23 cellular contexts compared by ENCODE assay signal in the genomic region with DNA sequence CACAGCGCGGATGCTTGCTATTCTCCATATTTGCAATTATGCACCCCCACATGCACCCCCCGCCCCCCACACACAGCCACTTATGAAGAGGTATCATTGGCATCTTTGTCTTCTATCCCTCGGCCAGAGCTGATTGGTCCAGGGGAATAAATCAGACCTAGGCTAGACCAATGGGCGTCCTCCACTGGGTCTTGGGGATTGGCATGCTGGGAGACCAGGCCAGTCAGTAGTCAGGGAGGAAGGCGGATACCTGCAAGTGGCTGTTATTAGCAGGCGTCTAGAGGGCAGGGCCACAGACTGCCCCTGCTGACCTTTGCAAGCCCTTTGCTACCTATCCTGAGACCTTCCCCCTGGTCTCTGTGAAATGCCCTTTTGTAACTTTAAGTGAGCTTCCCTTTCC. TPM values are rescaled to one million over a fixed set of nuclear protein-coding genes. Genes with fewer than 3 reads are reported as not detected.
"Had no signal": no experiment of that assay in that cellular context is flagged by ENCODE, and none has a peak within 500 bp of the region (broad histone marks: within the 10 kb centered on the region; RNA-seq: fewer than 3 reads in every experiment).

No MANE protein-coding gene starts in this region.

- H3K9me3 ChIP-seq: body of pancreas, spleen had no signal

- H3K36me3 Mint-ChIP-seq: activated naive CD8-positive, alpha-beta T cell treated with anti-CD3 and anti-CD28 coated beads for 36 hours; natural killer cell had no signal

- H3K4me3 Mint-ChIP-seq: activated B cell treated with CpG ODN at 0.5 μM for 24 hours; activated CD4-positive, alpha-beta T cell treated with anti-CD3 and anti-CD28 coated beads for 36 hours; activated naive CD8-positive, alpha-beta T cell treated with anti-CD3 and anti-CD28 coated beads for 36 hours; activated T-cell treated with anti-CD3 and anti-CD28 coated beads, Interleukin-2, amount 50 U/mL, for 4 hours; natural killer cell had no signal

- H3K27ac ChIP-seq: body of pancreas, spleen had no signal

- ATAC-seq: activated CD4-positive, alpha-beta T cell treated with anti-CD3 and anti-CD28 coated beads for 36 hours; activated T-cell treated with anti-CD3 and anti-CD28 coated beads, Interleukin-2, amount 50 U/mL, for 4 hours; body of pancreas; left ventricle myocardium superior; natural killer cell had no signal

- H3K4me1 Mint-ChIP-seq: activated CD4-positive, alpha-beta T cell treated with anti-CD3 and anti-CD28 coated beads for 36 hours had no signal

- H3K9me3 Mint-ChIP-seq: activated B cell treated with CpG ODN at 0.5 μM for 24 hours; activated naive CD8-positive, alpha-beta T cell treated with anti-CD3 and anti-CD28 coated beads for 36 hours; activated T-cell treated with anti-CD3 and anti-CD28 coated beads, Interleukin-2, amount 50 U/mL, for 4 hours; natural killer cell had no signal

- H3K27me3 ChIP-seq: body of pancreas had no signal

- H3K27me3 Mint-ChIP-seq: activated naive CD8-positive, alpha-beta T cell treated with anti-CD3 and anti-CD28 coated beads for 36 hours; progenitor cell of endocrine pancreas had no signal

- H3K27ac Mint-ChIP-seq: activated B cell treated with CpG ODN at 0.5 μM for 24 hours; activated CD4-positive, alpha-beta T cell treated with anti-CD3 and anti-CD28 coated beads for 36 hours; activated naive CD8-positive, alpha-beta T cell treated with anti-CD3 and anti-CD28 coated beads for 36 hours; natural killer cell; progenitor cell of endocrine pancreas had no signal

- H3K4me3 ChIP-seq: body of pancreas, spleen had no signal

- DNase-seq: activated B cell treated with CpG ODN at 0.5 μM for 24 hours; activated CD4-positive, alpha-beta T cell treated with anti-CD3 and anti-CD28 coated beads for 36 hours; activated CD4-positive, alpha-beta T cell treated with anti-CD3 and anti-CD28 coated beads, Interleukin-2, amount 50 U/mL, for 48 hours; activated CD8-positive, alpha-beta memory T cell treated with anti-CD3 and anti-CD28 coated beads, Interleukin-2, amount 50 U/mL, for 48 hours; activated naive CD4-positive, alpha-beta T cell treated with Interleukin-2 at 50 U/mL for 16 hours; activated naive CD8-positive, alpha-beta T cell treated with anti-CD3 and anti-CD28 coated beads for 36 hours; activated T-cell treated with anti-CD3 and anti-CD28 coated beads, Interleukin-2, amount 50 U/mL, for 4 hours; amygdala; body of pancreas; effector CD4-positive, alpha-beta T cell; erythroblast; foreskin fibroblast; mammary epithelial cell; midbrain; natural killer cell; retina; stimulated activated CD4-positive, alpha-beta T cell treated with anti-CD3 and anti-CD28 coated beads, Interleukin-4, amount 100 ng/mL, for 1 hour; stimulated activated naive CD4-positive, alpha-beta T cell; T-helper 1 cell had no signal

RNA-seq across cellular contexts. Expression of a gene that starts 30.0 kb away (rescaled TPM):
- total RNA-seq: activated B cell treated with CpG ODN at 0.5 μM for 24 hours; activated CD4-positive, alpha-beta T cell treated with anti-CD3 and anti-CD28 coated beads for 36 hours; activated CD8-positive, alpha-beta memory T cell treated with anti-CD3 and anti-CD28 coated beads for 36 hours; activated naive CD8-positive, alpha-beta T cell treated with anti-CD3 and anti-CD28 coated beads for 36 hours; activated T-cell treated with anti-CD3 and anti-CD28 coated beads, Interleukin-2, amount 50 U/mL, for 4 hours; mammary epithelial cell had no signal
- polyA plus RNA-seq: mammary epithelial cell had no signal
